In genomic region chr2:16645771-16646559, GRCh38 we compare ENCODE assay signal across 23 cellular contexts. TPM values are rescaled to one million over a fixed set of nuclear protein-coding genes. Genes with fewer than 3 reads are reported as not detected.
DNase-seq lines count a peak whose midpoint lies in the region; ATAC-seq, FAIRE-seq and TF ChIP-seq lines count a peak whose summit lies in the region.
"Had no signal": no experiment of that assay in that cellular context is flagged by ENCODE, and none has a peak within 500 bp of the region (broad histone marks: within the 10 kb centered on the region; RNA-seq: fewer than 3 reads in every experiment).

No MANE protein-coding gene starts in this region.

- H2AFZ ChIP-seq in HepG2 (ENCODE audit: low read length) = no peak overlapping the region
- H2AFZ ChIP-seq in neural cell (ENCODE audit: low read depth, low read length) = no peak overlapping the region

- TF ChIP-seq RAD21 in HepG2 (CRISPR knock-in tag; IDR thresholded peaks at IDR 0.05) = no peak
- no peak for TF ChIP-seq RAD21 in neural cell (conservative IDR thresholded peaks at IDR 0.05)

- no peaks in the 10 kb centered on the region for H3K9me3 ChIP-seq in HepG2 (ENCODE audit: low read length)
- H3K9me3 ChIP-seq in right lobe of liver = no peaks in the 10 kb centered on the region
- H3K9me3 ChIP-seq in neural cell (ENCODE audit: low read length) = no peaks in the 10 kb centered on the region
- H3K9me3 ChIP-seq: BE2C, SJCRH30 had no signal

- no peak for TF ChIP-seq EP300 in HepG2 (IDR thresholded peaks at IDR 0.05; ENCODE audit: low read depth in 2 of 2, low read length in 2 of 2)
- no peak for TF ChIP-seq EP300 in HepG2 (CRISPR knock-in tag; IDR thresholded peaks at IDR 0.05; ENCODE audit: borderline replicate concordance)
- no peak for TF ChIP-seq EP300 in neural cell (conservative IDR thresholded peaks at IDR 0.05; ENCODE audit: poor library complexity, severe bottlenecking)

- POLR2A ChIA-PET in HepG2 (lab: Yijun Ruan, JAX) = no interaction called here

- CTCF ChIA-PET in HepG2 (lab: Yijun Ruan, JAX; ENCODE audit: low intra/inter-chr PET ratio, low total read pairs) = no interaction called here

- H3K4me1 ChIP-seq in HepG2 (ENCODE audit: insufficient read depth, low read length) = no peaks in the 10 kb centered on the region
- no peaks in the 10 kb centered on the region for H3K4me1 ChIP-seq in right lobe of liver
- H3K4me1 ChIP-seq: BE2C had no signal

- in situ Hi-C loops in HepG2 (cut with HindIII; ENCODE audit: extremely low pct_ligation_motif_present, low pct_unique_long_range_greater_than_20kb) = no loop called here

- intact Hi-C loops in HepG2 (cut with micrococcal nuclease; ENCODE audit: unreplicated experiment) (no loop called here), right lobe of liver (cut with DNase I) (no loop called here)

- no peaks in the 10 kb centered on the region for H3K9me2 ChIP-seq in neural cell (ENCODE audit: insufficient read depth, low read length)

- BruUV-seq in HepG2 (replicated peaks; lab: Mats Ljungman, UMichigan) = no TSS peak

- no peak overlapping the region for H3K9ac ChIP-seq in HepG2 (ENCODE audit: insufficient read depth, low read depth, low read length)
- H3K9ac ChIP-seq in neural cell (ENCODE audit: low read length) = no peak overlapping the region

- 17% methylated on average over 3 of the region's 3 CpGs for WGBS in HepG2 (ENCODE audit: low lambda C conversion rate)
- WGBS in right lobe of liver (ENCODE audit: insufficient coverage, low coverage, low lambda C conversion rate, missing lambda C conversion rate) = 85% methylated on average over 3 of the region's 3 CpGs

- H3K36me3 ChIP-seq in HepG2 (replicated peaks in 1 of 2; ENCODE audit: control insufficient read depth in 1 of 2, insufficient read depth in 2 of 2, low read length in 2 of 2) (no peaks in the 10 kb centered on the region), right lobe of liver (no peaks in the 10 kb centered on the region), neural cell (ENCODE audit: insufficient read depth, low read length) (no peaks in the 10 kb centered on the region)
- H3K36me3 ChIP-seq: BE2C, SJCRH30 had no signal

- H3K27ac ChIP-seq in HepG2 (ENCODE audit: extremely low read length, insufficient read depth, low read length) (no peak overlapping the region), right lobe of liver (no peak overlapping the region), caudate nucleus (ENCODE audit: low read depth, low read length) (peak overlapping the region; percentile 52), neural cell (ENCODE audit: low read length) (peak overlapping the region; percentile 27)
- H3K27ac ChIP-seq: SJCRH30 had no signal

- DNase-seq in HepG2 (ENCODE audit: low spot score) (no peak), right lobe of liver (no peak), caudate nucleus (lab: John Stamatoyannopoulos, UW) (no peak), 8988T (no peak), NCI-H446 treated with DMSO at 0.1 percent for 48 hours (lab: John Stamatoyannopoulos, UW) (no peak)
- no peak for DNase-seq in activated CD4-positive, CD25-positive, alpha-beta regulatory T cell (lab: John Stamatoyannopoulos, UW)
- DNase-seq in activated CD4-positive, alpha-beta T cell treated with anti-CD3 and anti-CD28 coated beads for 4 hours = no peak
- DNase-seq: BE2C, DMS53, GDM1, KG1, NCI-H1105, NCI-H146, NCI-H2029, NCI-H2227 treated with DMSO at 0.1 percent for 48 hours, NCI-H510A treated with DMSO at 0.1 percent for 48 hours, NCI-H748 treated with DMSO at 0.1 percent for 48 hours, SJCRH30 had no signal

- H4K20me1 ChIP-seq in HepG2 (ENCODE audit: insufficient read depth, low read length) (no peaks in the 10 kb centered on the region), neural cell (ENCODE audit: insufficient read depth) (no peaks in the 10 kb centered on the region)

- ATAC-seq in HepG2 = no peak
- ATAC-seq in right lobe of liver = no peak
- ATAC-seq: Panc1 had no signal

- TF ChIP-seq POLR2A in HepG2 (IDR thresholded peaks at IDR 0.05; ENCODE audit: insufficient read depth in 1 of 2, low read depth in 2 of 2, low read length in 2 of 2) (no peak), right lobe of liver (IDR thresholded peaks at IDR 0.05) (no peak)

- no peaks in the 10 kb centered on the region for H3K27me3 ChIP-seq in HepG2 (ENCODE audit: control insufficient read depth in 1 of 2, insufficient read depth in 2 of 2, low read length in 2 of 2)
- H3K27me3 ChIP-seq in right lobe of liver = no peaks in the 10 kb centered on the region
- no peaks in the 10 kb centered on the region for H3K27me3 ChIP-seq in neural cell (ENCODE audit: insufficient read depth, low read depth, low read length)
- H3K27me3 ChIP-seq: BE2C, SJCRH30 had no signal

- H3K4me2 ChIP-seq in HepG2 (ENCODE audit: low read depth, low read length) (no peak overlapping the region), neural cell (ENCODE audit: low read length) (no peak overlapping the region)

- FAIRE-seq in HepG2 (lab: Jason Lieb, UNC) = no peak
- FAIRE-seq: A204.1, D721Med, H54 had no signal

- H3K4me3 ChIP-seq in HepG2 (replicated peaks in 1 of 3; ENCODE audit: insufficient read depth in 1 of 3, low read depth in 2 of 3, low read length in 3 of 3) (no peak overlapping the region), right lobe of liver (no peak overlapping the region), neural cell (ENCODE audit: low read length) (no peak overlapping the region)
- H3K4me3 ChIP-seq: SJCRH30 had no signal

- no peaks in the 10 kb centered on the region for H3F3A ChIP-seq in neural cell (ENCODE audit: insufficient read depth, low read length, poor library complexity, severe bottlenecking)

- TF ChIP-seq CTCF in HepG2 (CRISPR knock-in tag; IDR thresholded peaks at IDR 0.05) (no peak), right lobe of liver (IDR thresholded peaks at IDR 0.05) (no peak), neural cell (IDR thresholded peaks at IDR 0.05; ENCODE audit: poor library complexity, severe bottlenecking) (no peak)

- no peaks in the 10 kb centered on the region for H3K79me2 ChIP-seq in HepG2 (ENCODE audit: insufficient read depth, low read length)
- H3K79me2 ChIP-seq in neural cell (replicated peaks; ENCODE audit: insufficient read depth, low read length) = peaks cover 3% of the 10 kb centered on the region

TF ChIP-seq in HepG2, 621 proteins besides CTCF, POLR2A, EP300 and RAD21 (continues in another document):
- TF ChIP-seq ZNF296 (CRISPR knock-in tag; conservative IDR thresholded peaks at IDR 0.05) = no peak

TF ChIP-seq in neural cell, 6 proteins besides CTCF, POLR2A, EP300 and RAD21 (continues in another document):
- no peak for TF ChIP-seq POLR2AphosphoS5 (IDR thresholded peaks at IDR 0.05)
- TF ChIP-seq SMC3 (conservative IDR thresholded peaks at IDR 0.05; ENCODE audit: poor library complexity) = no peak
- no peak for TF ChIP-seq EZH2 (IDR thresholded peaks at IDR 0.05; ENCODE audit: borderline replicate concordance, insufficient read depth, low read length, poor library complexity, severe bottlenecking)
- no peak for TF ChIP-seq TAF1 (IDR thresholded peaks at IDR 0.05; ENCODE audit: low read depth)

RNA-seq across cellular contexts. Expression of gene CYRIA, which starts 19.7 kb away (rescaled TPM):
- not detected in 2 replicates for total RNA-seq in HepG2 (2016; rRNA removed; fragmentation: Illumina TruSeq; extraction: Trizol)
- total RNA-seq in HepG2 (2016; cell fraction: cytosol; rRNA removed; fragmentation: Illumina TruSeq; extraction: Trizol; ENCODE audit: low read depth) = not detected in 2 replicates
- total RNA-seq in HepG2 (2016; cell fraction: insoluble cytoplasmic fraction; rRNA removed; fragmentation: Illumina TruSeq; extraction: Trizol) = not detected in 2 replicates
- not detected in 2 replicates for total RNA-seq in HepG2 (2016; cell fraction: membrane; rRNA removed; fragmentation: Illumina TruSeq; extraction: Trizol)
- not detected in 2 replicates for total RNA-seq in HepG2 (2016; cell fraction: nucleus; rRNA removed; fragmentation: Illumina TruSeq; extraction: Trizol)
- polyA plus RNA-seq in HepG2 (2011; rRNA removed) = 0.09 TPM in 1 of 2 replicates, not detected in the other
- polyA plus RNA-seq in HepG2 (2011; cell fraction: cytosol; rRNA removed) = not detected in 2 replicates
- polyA plus RNA-seq in HepG2 (2011; cell fraction: nucleus; rRNA removed) = 0.07 TPM in 1 of 2 replicates, not detected in the other
- polyA plus RNA-seq in HepG2 (2012) = not detected in 2 replicates
- polyA plus RNA-seq in HepG2 (2016; cell fraction: cytosol; fragmentation: Illumina TruSeq; extraction: Trizol; ENCODE audit: low read depth) = not detected in 2 replicates
- polyA plus RNA-seq in HepG2 (2016; cell fraction: insoluble cytoplasmic fraction; fragmentation: Illumina TruSeq; extraction: Trizol; ENCODE audit: low read depth) = 0.12 TPM in 1 of 2 replicates, not detected in the other
- not detected in 2 replicates for polyA plus RNA-seq in HepG2 (2016; cell fraction: membrane; fragmentation: Illumina TruSeq; extraction: Trizol; ENCODE audit: low read depth)
- polyA plus RNA-seq in HepG2 (2016; cell fraction: nucleus; fragmentation: Illumina TruSeq; extraction: Trizol; ENCODE audit: insufficient read depth, low read depth) = not detected in 2 replicates
- not detected in 2 replicates for polyA minus RNA-seq in HepG2 (2011; rRNA and poly(A)+ RNA removed; ENCODE audit: low replicate concordance)
- polyA minus RNA-seq in HepG2 (2011; cell fraction: cytosol; rRNA and poly(A)+ RNA removed) = not detected in 2 replicates
- polyA minus RNA-seq in HepG2 (2011; cell fraction: nucleus; rRNA and poly(A)+ RNA removed) = not detected in 2 replicates
- total RNA-seq in right lobe of liver = 1 to 10 TPM; 1.6 to 6.3 (median 3.1) TPM
- polyA plus RNA-seq in neural cell = 64.0 and 67.0 TPM in 2 replicates
- 93.7 and 108 TPM in 2 replicates for polyA minus RNA-seq in neural cell

Comparison
In these comparisons a context has a peak if more than half of its experiments do, and no peak if none do; other contexts are left out.
1. H3K27ac ChIP-seq: peak in caudate nucleus (single experiment) and neural cell (single experiment); none in HepG2 (single experiment) and right lobe of liver (0 of 3).